26 cellular contexts compared by ENCODE assay signal in genomic region chr14:96622926-96623325, GRCh38.
"Had no signal": no experiment of that assay in that cellular context is flagged by ENCODE, and none has a peak within 500 bp of the region (broad histone marks: within the 10 kb centered on the region; RNA-seq: fewer than 3 reads in every experiment).

No MANE protein-coding gene starts in this region.

- ATAC-seq: activated CD8-positive, alpha-beta T cell treated with anti-CD3 and anti-CD28 coated beads for 36 hours; activated naive CD8-positive, alpha-beta T cell treated with anti-CD3 and anti-CD28 coated beads, Interleukin-2, amount 50 U/mL, for 24 hours; PC-3 had no signal

- H3K4me1 ChIP-seq: SJCRH30 had no signal

- H3K27me3 ChIP-seq: SJCRH30 had no signal

- DNase-seq: activated CD4-positive, alpha-beta T cell treated with anti-CD3 and anti-CD28 coated beads, Interleukin-2, amount 10 ng/mL, durations not matched to agents 24 days and 14 days; activated CD4-positive, alpha-beta T cell treated with anti-CD3 and anti-CD28 coated beads, Interleukin-2, amount 50 U/mL, for 4 hours; activated CD8-positive, alpha-beta T cell treated with anti-CD3 and anti-CD28 coated beads for 36 hours; activated naive CD4-positive, alpha-beta T cell treated with anti-CD3 and anti-CD28 coated beads, Interleukin-2, amount 10 ng/mL, durations not matched to agents 7 days and 5 days; activated naive CD8-positive, alpha-beta T cell treated with anti-CD3 and anti-CD28 coated beads, Interleukin-2, amount 50 U/mL, for 24 hours; activated T-cell treated with anti-CD3 and anti-CD28 coated beads, Interleukin-2, amount 50 U/mL, for 24 hours; anterior cingulate cortex; central memory CD4-positive, alpha-beta T cell; Karpas-422; KBM-7; NCI-H1048; NCI-H1105 treated with DMSO at 0.1 percent for 48 hours; NCI-H1436; NCI-H1694; NCI-H1930; NCI-H2081 treated with DMSO at 0.1 percent for 48 hours; NCI-H226; NCI-H446 treated with DMSO at 0.1 percent for 48 hours; NCI-H524; NCI-H69; NCI-H82; NK-92 treated with Interleukin-12 subunit alpha and Interleukin-12 subunit beta, amount 100 ng/mL, for 24 hours; PC-3; SHP77; SJCRH30 had no signal

- H3K9me3 ChIP-seq: SJCRH30 had no signal

- H3K27ac ChIP-seq: SJCRH30, SK-N-MC had no signal

- H3K36me3 ChIP-seq: SJCRH30 had no signal

- H3K4me3 ChIP-seq: SJCRH30, SK-N-MC had no signal
